In the genomic region with DNA sequence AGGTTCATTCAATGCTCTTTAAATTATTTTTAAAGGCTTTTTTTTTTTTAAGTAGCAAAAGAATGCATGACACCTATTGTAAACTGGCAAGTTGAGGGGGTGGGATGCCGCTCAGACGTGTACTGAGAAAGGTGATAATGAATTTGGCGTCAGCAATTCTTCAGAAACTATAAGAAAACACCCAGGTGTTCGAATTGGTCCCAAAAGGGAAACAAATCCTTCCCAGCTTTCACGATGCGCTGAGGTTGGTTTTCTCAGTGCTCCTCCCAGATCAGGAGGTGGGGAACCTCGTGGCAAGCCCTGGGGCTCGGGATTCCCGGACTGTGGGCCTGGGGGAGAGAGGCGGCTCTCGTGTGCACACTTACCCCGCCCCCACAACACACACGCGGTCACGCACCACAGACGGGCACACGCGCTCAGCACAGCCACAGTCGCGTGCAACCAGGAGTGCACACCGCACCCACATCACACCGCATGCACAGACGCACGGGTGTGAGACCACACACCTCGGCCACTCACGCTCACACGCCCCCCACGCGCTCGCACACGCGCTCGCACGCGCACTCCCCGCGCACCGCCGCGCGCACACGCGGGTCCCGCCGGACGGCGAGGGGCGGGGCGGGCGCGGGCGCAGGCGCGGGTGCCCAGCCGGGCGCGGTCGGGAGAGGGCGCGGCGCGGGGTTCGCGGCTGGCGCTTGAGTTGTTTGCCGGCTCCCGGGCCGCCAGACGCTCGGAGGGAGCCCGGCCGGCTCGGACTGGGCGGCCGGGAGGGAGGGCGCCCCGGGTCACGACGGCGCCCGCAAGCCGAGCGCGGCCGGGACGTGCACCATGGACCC, we compare ENCODE assay signal across 8 cellular contexts. TPM values are rescaled to one million over a fixed set of nuclear protein-coding genes. Genes with fewer than 3 reads are reported as not detected.
DNase-seq lines count a peak whose midpoint lies in the region; ATAC-seq and TF ChIP-seq lines count a peak whose summit lies in the region.

FAM124A (plus strand) TSS at position 725 of the 836 bp plus-strand sequence; CDS start at position 829, 104 bp downstream.

- 19% methylated on average over 14 of the region's 86 CpGs for WGBS in SK-N-SH (ENCODE audit: low lambda C conversion rate)

- ATAC-seq in GM18907 (IDR thresholded peaks at IDR 0.05; ENCODE audit: unreplicated experiment) (peak; percentile 78), HG03460 (IDR thresholded peaks at IDR 0.05; ENCODE audit: unreplicated experiment) (peak; percentile 66), gastrocnemius medialis (peak; percentile 65 to 74), GM19035 (IDR thresholded peaks at IDR 0.05; ENCODE audit: unreplicated experiment) (no peak)

- no peaks in the 10 kb centered on the region for H4K20me1 ChIP-seq in SK-N-SH (ENCODE audit: insufficient read depth)

- POLR2A ChIA-PET in SK-N-SH (lab: Yijun Ruan, JAX) = interaction anchor here (2.2 kb wide), 1 partner anchor 25 kb away, joined by 8 read pairs; no protein-coding TSS in a partner anchor

- H3K27me3 ChIP-seq in SK-N-SH (ENCODE audit: insufficient read depth) (0 out of 2 replicates have a peak, but pooled peaks cover 7% of the 10 kb centered on the region), iPS-15b (ENCODE audit: control insufficient read depth, insufficient read depth, low read length) (peaks cover 9% of the 10 kb centered on the region), gastrocnemius medialis (no peaks in the 10 kb centered on the region)

- intact Hi-C loops in gastrocnemius medialis (cut with DNase I; ENCODE audit: low total_unique reads) = loop anchor here (1.0 to 10.0 kb wide), 4 partner anchors 45 to 583 kb away; partner anchors contain the start of genes DHRS12 and INTS6

- in situ Hi-C loops in astrocyte of the spinal cord (cut with HindIII; ENCODE audit: low sequenced_read_pairs) (no loop called here), gastrocnemius medialis (cut with MboI; ENCODE audit: low sequenced_read_pairs in 4 of 4) (no loop called here)

- H3K36me3 ChIP-seq in SK-N-SH (replicated peaks in 1 of 2; ENCODE audit: control insufficient read depth in 1 of 2, insufficient read depth in 2 of 2, low read length in 1 of 2) (no peaks in the 10 kb centered on the region), iPS-15b (ENCODE audit: control insufficient read depth, insufficient read depth, low read length) (peaks cover 9% of the 10 kb centered on the region), gastrocnemius medialis (no peaks in the 10 kb centered on the region)

- TF ChIP-seq CTCF in SK-N-SH (IDR thresholded peaks at IDR 0.05) (no peak), astrocyte of the spinal cord (IDR thresholded peaks at IDR 0.05; ENCODE audit: low read depth, low read length) (peak; percentile 10), gastrocnemius medialis (IDR thresholded peaks at IDR 0.05 in 4 of 5, conservative IDR thresholded peaks at IDR 0.05 in 1 of 5) (peak in 4 of 5 experiments; percentile 24 to 62 (median 39))

- no peak for TF ChIP-seq EP300 in SK-N-SH (IDR thresholded peaks at IDR 0.05; ENCODE audit: borderline replicate concordance in 1 of 2, low read depth in 1 of 2, low read length in 1 of 2)

- H3K9me2 ChIP-seq in SK-N-SH = no peaks in the 10 kb centered on the region

- DNase-seq in AG20443 (ENCODE audit: low spot score) = peak; percentile 88
- peak; percentile 89 for DNase-seq in SK-N-SH
- no peak for DNase-seq in astrocyte of the spinal cord (ENCODE audit: low read depth, low spot score)
- no peak for DNase-seq in gastrocnemius medialis

- TF ChIP-seq RAD21 in SK-N-SH (IDR thresholded peaks at IDR 0.05; ENCODE audit: low read length) = peak; percentile 15; the same call in 1 of the 2 replicates

- H3K4me1 ChIP-seq in SK-N-SH (ENCODE audit: control insufficient read depth in 1 of 2, insufficient read depth in 2 of 2, low read depth in 1 of 2, low read length in 1 of 2) (peaks cover 0 to 20% of the 10 kb centered on the region in 2 experiments; a peak in 2 of 4 replicates), iPS-15b (ENCODE audit: control insufficient read depth, insufficient read depth, low read length) (peaks cover 36% of the 10 kb centered on the region), gastrocnemius medialis (peaks cover 0 to 4% of the 10 kb centered on the region in 2 donors)

- H3K9me3 ChIP-seq in SK-N-SH = no peaks in the 10 kb centered on the region
- no peaks in the 10 kb centered on the region for H3K9me3 ChIP-seq in iPS-15b (ENCODE audit: control insufficient read depth, insufficient read depth, low read length)
- H3K9me3 ChIP-seq in gastrocnemius medialis = no peaks in the 10 kb centered on the region

- TF ChIP-seq POLR2A in gastrocnemius medialis (IDR thresholded peaks at IDR 0.05) = peak in 1 of 2 donors; percentile 10

- peak within 1 kb of the TSS; percentile 95 for H2AFZ ChIP-seq in SK-N-SH (ENCODE audit: low read depth)

- H3F3A ChIP-seq in SK-N-SH (replicated peaks; ENCODE audit: insufficient read depth) = no peaks in the 10 kb centered on the region

- H3K9ac ChIP-seq in SK-N-SH (peak within 1 kb of the TSS; percentile 58; the same call in 1 of the 2 replicates), iPS-15b (ENCODE audit: low read depth, low read length) (peak within 1 kb of the TSS; percentile 82)

- H3K4me3 ChIP-seq in SK-N-SH (ENCODE audit: low read depth in 2 of 2, low read length in 1 of 2) (peak within 1 kb of the TSS; percentile 70 to 79), astrocyte of the spinal cord (ENCODE audit: low read depth, low read length) (peak within 1 kb of the TSS; percentile 52), iPS-15b (ENCODE audit: low read depth, low read length) (peak within 1 kb of the TSS; percentile 96), gastrocnemius medialis (peak within 1 kb of the TSS; percentile 57 to 79 (median 66))

- CTCF ChIA-PET in SK-N-SH (lab: Yijun Ruan, JAX) = interaction anchor here (0.7 to 4.0 kb wide), 10 partner anchors 8 to 73 kb away, joined by 3 to 53 read pairs (median 10); no protein-coding TSS in a partner anchor

- H3K79me2 ChIP-seq in SK-N-SH (ENCODE audit: insufficient read depth) = no peaks in the 10 kb centered on the region

- peak within 1 kb of the TSS; percentile 95 for H3K4me2 ChIP-seq in SK-N-SH

- H3K27ac ChIP-seq in SK-N-SH (ENCODE audit: low read depth in 2 of 2, low read length in 1 of 2) (no peak within 1 kb of the TSS), gastrocnemius medialis (peak within 1 kb of the TSS in 3 of 4 donors; percentile 4 to 45 (median 31))

TF ChIP-seq in SK-N-SH, 30 proteins besides CTCF, POLR2A, EP300 and RAD21:
- TF ChIP-seq MAX (IDR thresholded peaks at IDR 0.05; ENCODE audit: low read depth) (peak; percentile 64; the same call in 1 of the 2 replicates), SMC3 (IDR thresholded peaks at IDR 0.05; ENCODE audit: low read depth, low read length) (peak; percentile 25), TEAD4 (IDR thresholded peaks at IDR 0.05; ENCODE audit: borderline replicate concordance, insufficient read depth) (no peak), SIN3A (IDR thresholded peaks at IDR 0.05; ENCODE audit: borderline replicate concordance, low read depth, low read length) (no peak), USF1 (IDR thresholded peaks at IDR 0.05; ENCODE audit: borderline replicate concordance, low read depth) (no peak), MXI1 (IDR thresholded peaks at IDR 0.05; ENCODE audit: low read depth, low read length) (peak; percentile 53; the same call in 1 of the 2 replicates), YY1 (IDR thresholded peaks at IDR 0.05; ENCODE audit: low read depth) (no peak), FOXJ3 (CRISPR knock-in tag; IDR thresholded peaks at IDR 0.05) (no peak), NRF1 (IDR thresholded peaks at IDR 0.05; ENCODE audit: low read depth, low read length) (peak; percentile 65)

RNA-seq across cellular contexts. Expression of gene FAM124A, which starts in this region (rescaled TPM):
- polyA plus RNA-seq in SK-N-SH (2012; rRNA removed) = 1.5 and 2.0 TPM in 2 replicates
- 1.3 and 1.6 TPM in 2 replicates for polyA plus RNA-seq in SK-N-SH (2012; cell fraction: cytosol; rRNA removed)
- 1.0 and 1.5 TPM in 2 replicates for polyA plus RNA-seq in SK-N-SH (2012; cell fraction: nucleus; rRNA removed)
- total RNA-seq in gastrocnemius medialis = 1 to 10 TPM in 1 of 4 donors, under 1 TPM in 3; 0.66 to 2.0 (median 0.81) TPM

Comparison
In these comparisons a context has a peak if more than half of its experiments do, and no peak if none do; other contexts are left out.
1. DNase-seq: peak in AG20443 (single experiment) and SK-N-SH (single experiment); none in astrocyte of the spinal cord (single experiment) and gastrocnemius medialis (0 of 2).
2. H3K27ac ChIP-seq: peak in gastrocnemius medialis (3 of 4); none in SK-N-SH (0 of 2).
3. Peak in every context shown above with its lines, with median percentiles within 50 percentile points of each other: H3K4me3 ChIP-seq.